19 cellular contexts compared by ENCODE assay signal in the genomic region with DNA sequence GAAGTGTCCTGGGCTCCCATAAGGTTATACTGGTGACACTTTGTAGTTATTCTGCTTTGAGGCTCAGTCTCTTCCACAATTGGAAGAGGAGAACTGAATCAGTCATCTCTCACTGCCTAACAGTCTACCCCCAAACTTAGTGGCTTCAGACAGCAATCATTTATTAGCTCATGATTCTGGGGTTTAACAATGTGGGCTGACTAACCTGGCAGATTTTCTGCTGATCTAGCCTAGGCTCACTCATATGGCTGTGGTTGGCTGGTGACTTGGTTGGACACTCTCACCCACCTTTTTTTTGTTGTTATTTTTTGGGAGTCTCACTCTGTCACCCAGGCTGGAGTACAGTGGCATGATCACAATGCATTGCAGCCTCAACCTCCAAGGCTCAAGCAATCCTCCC. TPM values are rescaled to one million over a fixed set of nuclear protein-coding genes. Genes with fewer than 3 reads are reported as not detected.
A peak's percentile ranks its signal among the peaks of the same experiment; 100 is the strongest.
DNase-seq lines count a peak whose midpoint lies in the region; ATAC-seq lines count a peak whose summit lies in the region.
"Had no signal": no experiment of that assay in that cellular context is flagged by ENCODE, and none has a peak within 500 bp of the region (broad histone marks: within the 10 kb centered on the region; RNA-seq: fewer than 3 reads in every experiment).

No MANE protein-coding gene starts in this region.

- peaks cover 66% of the 10 kb centered on the region for H3K4me1 ChIP-seq in CD4-positive, alpha-beta memory T cell (ENCODE audit: insufficient read depth, low read length)

- ATAC-seq in activated naive CD8-positive, alpha-beta T cell treated with anti-CD3 and anti-CD28 coated beads, Interleukin-2, amount 10 ng/mL, durations not matched to agents 7 days and 5 days (ENCODE audit: low read depth) = peak; percentile 4
- no peak for ATAC-seq in GM19023 (IDR thresholded peaks at IDR 0.05; ENCODE audit: unreplicated experiment)
- ATAC-seq: body of pancreas, heart right ventricle, lower lobe of right lung had no signal

- H3K36me3 ChIP-seq in CD4-positive, alpha-beta memory T cell (ENCODE audit: insufficient read depth, low read length) = no peaks in the 10 kb centered on the region
- no peaks in the 10 kb centered on the region for H3K36me3 ChIP-seq in KOPT-K1 (ENCODE audit: insufficient read depth, low read length)
- H3K36me3 ChIP-seq: heart right ventricle, lower lobe of right lung, tibial nerve had no signal

- H3K27ac Mint-ChIP-seq in CD4-positive, alpha-beta memory T cell = peak overlapping the region; percentile 94 to 99 (median 95)
- peak overlapping the region; percentile 97 for H3K27ac Mint-ChIP-seq in activated naive CD8-positive, alpha-beta T cell treated with anti-CD3 and anti-CD28 coated beads, Interleukin-2, amount 10 ng/mL, durations not matched to agents 7 days and 5 days

- no peaks in the 10 kb centered on the region for H3K27me3 ChIP-seq in CD4-positive, alpha-beta memory T cell (ENCODE audit: insufficient read depth, low read length)
- H3K27me3 ChIP-seq: body of pancreas, heart right ventricle, tibial nerve had no signal

- H3K27me3 Mint-ChIP-seq in CD4-positive, alpha-beta memory T cell = no peaks in the 10 kb centered on the region
- H3K27me3 Mint-ChIP-seq in activated naive CD8-positive, alpha-beta T cell treated with anti-CD3 and anti-CD28 coated beads, Interleukin-2, amount 10 ng/mL, durations not matched to agents 7 days and 5 days = no peaks in the 10 kb centered on the region
- H3K27me3 Mint-ChIP-seq: activated naive CD4-positive, alpha-beta T cell treated with anti-CD3 and anti-CD28 coated beads, Interleukin-2, amount 50 U/mL, for 24 hours had no signal

- POLR2A ChIA-PET in CD4-positive, alpha-beta memory T cell (lab: Charles Lee; ENCODE audit: partially characterized antibody) = interaction anchor here (1.0 to 2.7 kb wide), 6 partner anchors 7 to 581 kb away, joined by 3 to 34 read pairs (median 6); partner anchors contain the start of genes GPD1L and STT3B
- POLR2A ChIA-PET in activated naive CD8-positive, alpha-beta T cell treated with anti-CD3 and anti-CD28 coated beads, Interleukin-2, amount 10 ng/mL, durations not matched to agents 7 days and 5 days (lab: Charles Lee) = interaction anchor here (3.3 kb wide), 1 partner anchor 8 kb away, joined by 17 read pairs; the partner anchor contains the start of gene GPD1L

- intact Hi-C loops in CD4-positive, alpha-beta memory T cell (cut with micrococcal nuclease) = no loop called here

- H3K27ac ChIP-seq in CD4-positive, alpha-beta memory T cell (ENCODE audit: low read depth, low read length) = peak overlapping the region; percentile 57
- H3K27ac ChIP-seq in KOPT-K1 (ENCODE audit: low read depth, low read length, poor library complexity, severe bottlenecking) = peak overlapping the region; percentile 51
- H3K27ac ChIP-seq: body of pancreas, KMS-11, lower lobe of right lung, tibial nerve, VCaP had no signal

- peaks cover 0 to 7% (median 5%) of the 10 kb centered on the region in 8 donors for H3K9me3 Mint-ChIP-seq in CD4-positive, alpha-beta memory T cell
- peaks cover 7% of the 10 kb centered on the region for H3K9me3 Mint-ChIP-seq in activated naive CD8-positive, alpha-beta T cell treated with anti-CD3 and anti-CD28 coated beads, Interleukin-2, amount 10 ng/mL, durations not matched to agents 7 days and 5 days
- H3K9me3 Mint-ChIP-seq: activated naive CD4-positive, alpha-beta T cell treated with anti-CD3 and anti-CD28 coated beads, Interleukin-2, amount 50 U/mL, for 24 hours had no signal

- H3K4me1 Mint-ChIP-seq in CD4-positive, alpha-beta memory T cell = peaks cover 50 to 89% (median 68%) of the 10 kb centered on the region in 4 donors
- peaks cover 47% of the 10 kb centered on the region for H3K4me1 Mint-ChIP-seq in activated naive CD8-positive, alpha-beta T cell treated with anti-CD3 and anti-CD28 coated beads, Interleukin-2, amount 10 ng/mL, durations not matched to agents 7 days and 5 days

- H3K4me3 ChIP-seq in CD4-positive, alpha-beta memory T cell (ENCODE audit: low read length in 2 of 2) = peak overlapping the region in 1 of 2 donors; percentile 32
- H3K4me3 ChIP-seq: body of pancreas, heart right ventricle, lower lobe of right lung, tibial nerve had no signal

- H3K36me3 Mint-ChIP-seq in CD4-positive, alpha-beta memory T cell = peaks cover 5 to 10% of the 10 kb centered on the region in 2 donors
- H3K36me3 Mint-ChIP-seq in activated naive CD8-positive, alpha-beta T cell treated with anti-CD3 and anti-CD28 coated beads, Interleukin-2, amount 10 ng/mL, durations not matched to agents 7 days and 5 days = peaks cover 41% of the 10 kb centered on the region

- peak overlapping the region in 6 of 8 donors; percentile 84 to 92 (median 87) for H3K4me3 Mint-ChIP-seq in CD4-positive, alpha-beta memory T cell
- H3K4me3 Mint-ChIP-seq in activated naive CD8-positive, alpha-beta T cell treated with anti-CD3 and anti-CD28 coated beads, Interleukin-2, amount 10 ng/mL, durations not matched to agents 7 days and 5 days = peak overlapping the region; percentile 75

- no peaks in the 10 kb centered on the region for H3K9me3 ChIP-seq in CD4-positive, alpha-beta memory T cell (ENCODE audit: control insufficient read depth in 1 of 2, low read length in 2 of 2)
- H3K9me3 ChIP-seq in KOPT-K1 (ENCODE audit: insufficient read depth, low read length, poor library complexity, severe bottlenecking) = peaks cover 6% of the 10 kb centered on the region
- H3K9me3 ChIP-seq: body of pancreas, lower lobe of right lung, tibial nerve had no signal

- CTCF ChIA-PET in CD4-positive, alpha-beta memory T cell (lab: Charles Lee; ENCODE audit: partially characterized antibody) = interaction anchor here (1.1 to 2.0 kb wide), 3 partner anchors 8 to 31 kb away, joined by 4 to 10 read pairs (median 7); partner anchors contain the start of gene GPD1L

- no peak for DNase-seq in CD4-positive, alpha-beta memory T cell
- DNase-seq in activated naive CD8-positive, alpha-beta T cell treated with anti-CD3 and anti-CD28 coated beads, Interleukin-2, amount 10 ng/mL, durations not matched to agents 7 days and 5 days = no peak
- DNase-seq in renal cortical epithelial cell (ENCODE audit: low read depth) = peak; percentile 50
- no peak for DNase-seq in NOMO-1 treated with DMSO at 0.1 percent for 48 hours (lab: John Stamatoyannopoulos, UW; ENCODE audit: unreplicated experiment)
- DNase-seq in COLO668 (lab: John Stamatoyannopoulos, UW; ENCODE audit: unreplicated experiment) = no peak
- DNase-seq: activated CD8-positive, alpha-beta memory T cell treated with anti-CD3 and anti-CD28 coated beads, Interleukin-2, amount 50 U/mL, for 48 hours; body of pancreas; heart right ventricle; lower lobe of right lung; NCI-H1092 treated with DMSO at 0.1 percent for 48 hours; NCI-H524 treated with DMSO at 0.1 percent for 48 hours; nucleus accumbens; SHP77 had no signal

RNA-seq across cellular contexts. Expression of gene GPD1L, which starts 7.1 kb away (rescaled TPM):
- 10 to 100 TPM; 22.7 to 32.5 TPM for total RNA-seq in CD4-positive, alpha-beta memory T cell
- polyA plus RNA-seq in CD4-positive, alpha-beta memory T cell = 10 to 100 TPM; 20.6 to 24.3 TPM
- total RNA-seq in activated naive CD8-positive, alpha-beta T cell treated with anti-CD3 and anti-CD28 coated beads, Interleukin-2, amount 10 ng/mL, durations not matched to agents 7 days and 5 days = 10 to 100 TPM; 27.8 to 31.0 TPM
- total RNA-seq in renal cortical epithelial cell = 14.2 and 17.2 TPM in 2 replicates
